15 cellular contexts compared by ENCODE assay signal in genomic region chr15:96089396-96090058, GRCh38.
"Had no signal": no experiment of that assay in that cellular context is flagged by ENCODE, and none has a peak within 500 bp of the region (broad histone marks: within the 10 kb centered on the region; RNA-seq: fewer than 3 reads in every experiment).

No MANE protein-coding gene starts in this region.

- H3K27ac ChIP-seq: cardiac muscle cell, prostate gland, upper lobe of right lung had no signal

- H3K9me3 Mint-ChIP-seq: activated CD8-positive, alpha-beta T cell treated with anti-CD3 and anti-CD28 coated beads for 36 hours; activated naive CD4-positive, alpha-beta T cell treated with anti-CD3 and anti-CD28 coated beads, Interleukin-2, amount 50 U/mL, for 72 hours; natural killer cell had no signal

- H3K4me1 Mint-ChIP-seq: activated CD4-positive, alpha-beta T cell treated with anti-CD3 and anti-CD28 coated beads for 36 hours; natural killer cell; stimulated activated naive CD8-positive, alpha-beta T cell treated with anti-CD3 and anti-CD28 coated beads, Interleukin-15, amount 100 ng/mL, for 72 hours had no signal

- H3K4me3 Mint-ChIP-seq: activated CD4-positive, alpha-beta T cell treated with anti-CD3 and anti-CD28 coated beads for 36 hours; activated CD8-positive, alpha-beta T cell treated with anti-CD3 and anti-CD28 coated beads for 36 hours; natural killer cell; stimulated activated naive CD8-positive, alpha-beta T cell treated with anti-CD3 and anti-CD28 coated beads, Interleukin-15, amount 100 ng/mL, for 72 hours had no signal

- H3K27me3 ChIP-seq: upper lobe of right lung had no signal

- H3K27ac Mint-ChIP-seq: activated CD4-positive, alpha-beta T cell treated with anti-CD3 and anti-CD28 coated beads for 36 hours; activated CD8-positive, alpha-beta T cell treated with anti-CD3 and anti-CD28 coated beads for 36 hours; activated naive CD4-positive, alpha-beta T cell treated with anti-CD3 and anti-CD28 coated beads, Interleukin-2, amount 50 U/mL, for 72 hours; natural killer cell; stimulated activated naive CD8-positive, alpha-beta T cell treated with anti-CD3 and anti-CD28 coated beads, Interleukin-15, amount 100 ng/mL, for 72 hours had no signal

- DNase-seq: activated CD4-positive, alpha-beta T cell treated with anti-CD3 and anti-CD28 coated beads for 36 hours; activated CD8-positive, alpha-beta memory T cell treated with anti-CD3 and anti-CD28 coated beads, Interleukin-2, amount 50 U/mL, for 4 hours; activated CD8-positive, alpha-beta T cell treated with anti-CD3 and anti-CD28 coated beads for 36 hours; activated gamma-delta T cell; activated T-cell treated with anti-CD3 and anti-CD28 coated beads, Interleukin-2, amount 50 U/mL, for 48 hours; hippocampal formation; kidney; natural killer cell; stimulated activated CD4-positive, alpha-beta T cell treated with anti-CD3 and anti-CD28 coated beads, Interleukin-1b, Interleukin-23, amount 100 ng/mL, for 48 hours; stimulated activated naive CD8-positive, alpha-beta T cell treated with anti-CD3 and anti-CD28 coated beads, Interleukin-15, amount 100 ng/mL, for 72 hours; upper lobe of right lung had no signal

- ATAC-seq: activated CD4-positive, alpha-beta T cell treated with anti-CD3 and anti-CD28 coated beads for 36 hours; activated CD8-positive, alpha-beta T cell treated with anti-CD3 and anti-CD28 coated beads for 36 hours; activated naive CD4-positive, alpha-beta T cell treated with anti-CD3 and anti-CD28 coated beads, Interleukin-2, amount 50 U/mL, for 72 hours; esophagus mucosa; natural killer cell; stimulated activated naive CD8-positive, alpha-beta T cell treated with anti-CD3 and anti-CD28 coated beads, Interleukin-15, amount 100 ng/mL, for 72 hours; upper lobe of right lung had no signal

- H3K9me3 ChIP-seq: prostate gland, upper lobe of right lung had no signal

- H3K4me3 ChIP-seq: cardiac muscle cell, prostate gland, upper lobe of right lung had no signal

- H3K36me3 Mint-ChIP-seq: activated naive CD4-positive, alpha-beta T cell treated with anti-CD3 and anti-CD28 coated beads, Interleukin-2, amount 50 U/mL, for 72 hours; natural killer cell had no signal

- H3K4me1 ChIP-seq: prostate gland, upper lobe of right lung had no signal

- H3K36me3 ChIP-seq: cardiac muscle cell, prostate gland, upper lobe of right lung had no signal
